9 cellular contexts compared by ENCODE assay signal in genomic region chr1:3506943-3507342, GRCh38. TPM values are rescaled to one million over a fixed set of nuclear protein-coding genes. Genes with fewer than 3 reads are reported as not detected.
"Had no signal": no experiment of that assay in that cellular context is flagged by ENCODE, and none has a peak within 500 bp of the region (broad histone marks: within the 10 kb centered on the region; RNA-seq: fewer than 3 reads in every experiment).

No MANE protein-coding gene starts in this region.

- H3K4me3 ChIP-seq: GM23248 had no signal

- H3K27ac ChIP-seq: GM23248, KMS-11 had no signal

- H3K9ac ChIP-seq: GM23248, KMS-11 had no signal

- FAIRE-seq: H1, H54, HTR-8/SVneo had no signal

- DNase-seq: GM23248, H9, HCEC 1CT, KBM-7 had no signal

- H2AFZ ChIP-seq: GM23248 had no signal

- H3K4me2 ChIP-seq: KMS-11 had no signal

RNA-seq across cellular contexts. Expression of gene ARHGEF16, which starts 52.5 kb away (rescaled TPM):
- total RNA-seq: GM23248 had no signal
- polyA plus RNA-seq: GM23248, IgD-negative memory B cell had no signal
